In the genomic region with DNA sequence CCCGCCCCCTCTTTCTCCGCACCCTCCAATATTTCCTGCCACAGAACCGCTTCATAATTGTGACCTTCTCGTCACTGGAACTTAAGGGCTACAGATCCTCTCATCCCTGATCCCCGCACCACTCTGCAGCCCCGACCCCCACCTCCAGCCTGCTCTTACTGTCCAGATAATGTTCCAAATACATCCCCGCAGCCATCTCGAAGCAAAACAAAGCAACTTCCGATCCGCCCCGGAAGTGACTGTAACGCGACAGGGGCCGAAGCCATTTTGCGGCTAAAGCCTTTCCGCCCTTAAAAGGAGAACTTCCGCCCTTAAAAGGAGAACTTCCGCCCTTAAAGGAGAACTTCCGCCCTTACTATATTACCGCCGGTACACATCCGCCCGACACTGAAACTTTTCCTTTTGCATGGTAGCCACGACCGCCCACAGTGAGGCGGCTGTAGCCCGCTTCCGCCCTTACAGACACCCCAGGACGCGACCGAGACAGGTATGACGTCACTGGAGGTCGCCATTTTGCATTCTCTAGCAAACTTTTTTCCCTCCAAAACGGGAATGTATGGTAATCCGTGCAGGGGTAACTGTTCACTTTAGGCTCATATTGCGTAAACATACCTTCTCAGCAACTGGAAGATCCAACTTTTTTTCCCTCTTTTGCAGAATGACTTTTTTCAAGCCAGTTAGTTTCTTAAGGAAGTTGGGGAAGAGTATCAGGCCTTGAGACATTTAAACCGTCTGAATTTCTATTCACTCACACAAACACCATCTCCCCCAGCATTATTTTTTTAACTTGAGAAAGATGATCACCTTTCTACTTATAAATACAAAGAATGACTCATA, we compare ENCODE assay signal across 1 cellular context.
A peak's percentile ranks its signal among the peaks of the same experiment; 100 is the strongest.
TF ChIP-seq lines count a peak whose summit lies in the region.

ING4 (minus strand) TSS at position 214 of the 837 bp plus-strand sequence; CDS start at position 196, 18 bp downstream.

TF ChIP-seq in GM12878, 131 proteins besides CTCF, POLR2A, EP300 and RAD21 (continued from another document and continues in another):
- TF ChIP-seq, protein P1, sequence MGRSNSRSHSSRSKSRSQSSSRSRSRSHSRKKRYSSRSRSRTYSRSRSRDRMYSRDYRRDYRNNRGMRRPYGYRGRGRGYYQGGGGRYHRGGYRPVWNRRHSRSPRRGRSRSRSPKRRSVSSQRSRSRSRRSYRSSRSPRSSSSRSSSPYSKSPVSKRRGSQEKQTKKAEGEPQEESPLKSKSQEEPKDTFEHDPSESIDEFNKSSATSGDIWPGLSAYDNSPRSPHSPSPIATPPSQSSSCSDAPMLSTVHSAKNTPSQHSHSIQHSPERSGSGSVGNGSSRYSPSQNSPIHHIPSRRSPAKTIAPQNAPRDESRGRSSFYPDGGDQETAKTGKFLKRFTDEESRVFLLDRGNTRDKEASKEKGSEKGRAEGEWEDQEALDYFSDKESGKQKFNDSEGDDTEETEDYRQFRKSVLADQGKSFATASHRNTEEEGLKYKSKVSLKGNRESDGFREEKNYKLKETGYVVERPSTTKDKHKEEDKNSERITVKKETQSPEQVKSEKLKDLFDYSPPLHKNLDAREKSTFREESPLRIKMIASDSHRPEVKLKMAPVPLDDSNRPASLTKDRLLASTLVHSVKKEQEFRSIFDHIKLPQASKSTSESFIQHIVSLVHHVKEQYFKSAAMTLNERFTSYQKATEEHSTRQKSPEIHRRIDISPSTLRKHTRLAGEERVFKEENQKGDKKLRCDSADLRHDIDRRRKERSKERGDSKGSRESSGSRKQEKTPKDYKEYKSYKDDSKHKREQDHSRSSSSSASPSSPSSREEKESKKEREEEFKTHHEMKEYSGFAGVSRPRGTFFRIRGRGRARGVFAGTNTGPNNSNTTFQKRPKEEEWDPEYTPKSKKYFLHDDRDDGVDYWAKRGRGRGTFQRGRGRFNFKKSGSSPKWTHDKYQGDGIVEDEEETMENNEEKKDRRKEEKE (IDR thresholded peaks at IDR 0.05): no peak
- TF ChIP-seq TARDBP (IDR thresholded peaks at IDR 0.05; ENCODE audit: borderline replicate concordance) (peak; percentile 94), RUNX3 (IDR thresholded peaks at IDR 0.05; ENCODE audit: low read length) (peak; percentile 92), CREM (IDR thresholded peaks at IDR 0.05; ENCODE audit: low read depth) (peak; percentile 100), TCF12 (IDR thresholded peaks at IDR 0.05; ENCODE audit: low read depth, low read length) (no peak), NR2F1 (conservative IDR thresholded peaks at IDR 0.05) (0 out of 2 replicates have a peak, but pooled peaks have one; percentile 28), RAD51 (IDR thresholded peaks at IDR 0.05) (peak; percentile 46), MTA2 (IDR thresholded peaks at IDR 0.05; ENCODE audit: low read depth) (peak; percentile 58; the same call in 1 of the 2 replicates), CBX5 (IDR thresholded peaks at IDR 0.05; ENCODE audit: low read depth) (peak; percentile 88; the same call in 1 of the 2 replicates), IRF4 (IDR thresholded peaks at IDR 0.05; ENCODE audit: low read depth, low read length) (peak; percentile 58; the same call in 1 of the 2 replicates), CREB1 (IDR thresholded peaks at IDR 0.05; ENCODE audit: low read depth) (peak; percentile 100), PAX8 (IDR thresholded peaks at IDR 0.05) (no peak), CHD2 (IDR thresholded peaks at IDR 0.05; ENCODE audit: borderline replicate concordance, low read depth, low read length) (peak; percentile 78; the same call in 1 of the 2 replicates), USF1 (IDR thresholded peaks at IDR 0.05; ENCODE audit: borderline replicate concordance, extremely low read length, insufficient read depth, low read depth, low read length) (no peak), DPF2 (IDR thresholded peaks at IDR 0.05) (no peak), SP1 (IDR thresholded peaks at IDR 0.05; ENCODE audit: low read depth, low read length) (peak; percentile 70), PML (IDR thresholded peaks at IDR 0.05; ENCODE audit: low read length) (0 out of 2 replicates have a peak, but pooled peaks have one; percentile 75), BHLHE40 (IDR thresholded peaks at IDR 0.05; ENCODE audit: borderline replicate concordance in 1 of 2, low read depth in 2 of 2, low read length in 1 of 2) (peak in 1 of 2 experiments; percentile 36; a peak in 1 of 4 replicates), BCL3 (IDR thresholded peaks at IDR 0.05; ENCODE audit: borderline replicate concordance, insufficient read depth, low read depth, low read length, poor library complexity, severe bottlenecking) (no peak), POU2F2 (IDR thresholded peaks at IDR 0.05; ENCODE audit: borderline replicate concordance, low read depth, low read length) (peak; percentile 29; the same call in 2 of the 3 replicates), ZZZ3 (IDR thresholded peaks at IDR 0.05; ENCODE audit: control insufficient read depth, insufficient read length, low read depth) (no peak), CEBPB (IDR thresholded peaks at IDR 0.05; ENCODE audit: borderline replicate concordance in 1 of 2, low read depth in 2 of 2, low read length in 2 of 2) (no peak), SMC3 (IDR thresholded peaks at IDR 0.05; ENCODE audit: borderline replicate concordance, low read length) (no peak), SIX5 (IDR thresholded peaks at IDR 0.05; ENCODE audit: low read depth, low read length, severe bottlenecking) (peak; percentile 91), ASH2L (IDR thresholded peaks at IDR 0.05; ENCODE audit: borderline replicate concordance, low read depth) (no peak), YY1 (IDR thresholded peaks at IDR 0.05; ENCODE audit: low read depth, low read length) (peak; percentile 98), MEF2B (IDR thresholded peaks at IDR 0.05; ENCODE audit: partially characterized antibody, poor library complexity, severe bottlenecking) (no peak), FOXM1 (IDR thresholded peaks at IDR 0.05; ENCODE audit: low read depth, low read length) (no peak), EGR1 (IDR thresholded peaks at IDR 0.05; ENCODE audit: borderline replicate concordance in 1 of 2, low read depth in 2 of 2, low read length in 2 of 2) (peak; percentile 24 to 71), JUNB (IDR thresholded peaks at IDR 0.05) (no peak), KAT2A (conservative IDR thresholded peaks at IDR 0.05; ENCODE audit: control insufficient read depth, low read depth, low read length) (no peak), EZH2 (IDR thresholded peaks at IDR 0.05; ENCODE audit: borderline replicate concordance, control insufficient read depth, low read depth, low read length) (no peak), MXI1 (IDR thresholded peaks at IDR 0.05; ENCODE audit: low read depth, low read length) (no peak; the same call in 1 of the 2 replicates), GABPA (IDR thresholded peaks at IDR 0.05; ENCODE audit: low read depth) (peak; percentile 100), KDM1A (IDR thresholded peaks at IDR 0.05; ENCODE audit: borderline replicate concordance) (no peak), IKZF1 (conservative IDR thresholded peaks at IDR 0.05) (peak; percentile 99), TCF3 (IDR thresholded peaks at IDR 0.05; ENCODE audit: borderline replicate concordance, insufficient read depth, low read depth, low read length) (no peak), ZBED1 (IDR thresholded peaks at IDR 0.05; ENCODE audit: borderline replicate concordance) (no peak; the same call in 1 of the 2 replicates), HDAC6 (IDR thresholded peaks at IDR 0.05; ENCODE audit: unreplicated experiment) (no peak)
- TF ChIP-seq, protein P2, sequence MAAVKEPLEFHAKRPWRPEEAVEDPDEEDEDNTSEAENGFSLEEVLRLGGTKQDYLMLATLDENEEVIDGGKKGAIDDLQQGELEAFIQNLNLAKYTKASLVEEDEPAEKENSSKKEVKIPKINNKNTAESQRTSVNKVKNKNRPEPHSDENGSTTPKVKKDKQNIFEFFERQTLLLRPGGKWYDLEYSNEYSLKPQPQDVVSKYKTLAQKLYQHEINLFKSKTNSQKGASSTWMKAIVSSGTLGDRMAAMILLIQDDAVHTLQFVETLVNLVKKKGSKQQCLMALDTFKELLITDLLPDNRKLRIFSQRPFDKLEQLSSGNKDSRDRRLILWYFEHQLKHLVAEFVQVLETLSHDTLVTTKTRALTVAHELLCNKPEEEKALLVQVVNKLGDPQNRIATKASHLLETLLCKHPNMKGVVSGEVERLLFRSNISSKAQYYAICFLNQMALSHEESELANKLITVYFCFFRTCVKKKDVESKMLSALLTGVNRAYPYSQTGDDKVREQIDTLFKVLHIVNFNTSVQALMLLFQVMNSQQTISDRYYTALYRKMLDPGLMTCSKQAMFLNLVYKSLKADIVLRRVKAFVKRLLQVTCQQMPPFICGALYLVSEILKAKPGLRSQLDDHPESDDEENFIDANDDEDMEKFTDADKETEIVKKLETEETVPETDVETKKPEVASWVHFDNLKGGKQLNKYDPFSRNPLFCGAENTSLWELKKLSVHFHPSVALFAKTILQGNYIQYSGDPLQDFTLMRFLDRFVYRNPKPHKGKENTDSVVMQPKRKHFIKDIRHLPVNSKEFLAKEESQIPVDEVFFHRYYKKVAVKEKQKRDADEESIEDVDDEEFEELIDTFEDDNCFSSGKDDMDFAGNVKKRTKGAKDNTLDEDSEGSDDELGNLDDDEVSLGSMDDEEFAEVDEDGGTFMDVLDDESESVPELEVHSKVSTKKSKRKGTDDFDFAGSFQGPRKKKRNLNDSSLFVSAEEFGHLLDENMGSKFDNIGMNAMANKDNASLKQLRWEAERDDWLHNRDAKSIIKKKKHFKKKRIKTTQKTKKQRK (IDR thresholded peaks at IDR 0.05; ENCODE audit: low read depth, low read length): no peak
- TF ChIP-seq, protein P3, sequence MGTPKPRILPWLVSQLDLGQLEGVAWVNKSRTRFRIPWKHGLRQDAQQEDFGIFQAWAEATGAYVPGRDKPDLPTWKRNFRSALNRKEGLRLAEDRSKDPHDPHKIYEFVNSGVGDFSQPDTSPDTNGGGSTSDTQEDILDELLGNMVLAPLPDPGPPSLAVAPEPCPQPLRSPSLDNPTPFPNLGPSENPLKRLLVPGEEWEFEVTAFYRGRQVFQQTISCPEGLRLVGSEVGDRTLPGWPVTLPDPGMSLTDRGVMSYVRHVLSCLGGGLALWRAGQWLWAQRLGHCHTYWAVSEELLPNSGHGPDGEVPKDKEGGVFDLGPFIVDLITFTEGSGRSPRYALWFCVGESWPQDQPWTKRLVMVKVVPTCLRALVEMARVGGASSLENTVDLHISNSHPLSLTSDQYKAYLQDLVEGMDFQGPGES (IDR thresholded peaks at IDR 0.05): no peak
- TF ChIP-seq, protein P4, sequence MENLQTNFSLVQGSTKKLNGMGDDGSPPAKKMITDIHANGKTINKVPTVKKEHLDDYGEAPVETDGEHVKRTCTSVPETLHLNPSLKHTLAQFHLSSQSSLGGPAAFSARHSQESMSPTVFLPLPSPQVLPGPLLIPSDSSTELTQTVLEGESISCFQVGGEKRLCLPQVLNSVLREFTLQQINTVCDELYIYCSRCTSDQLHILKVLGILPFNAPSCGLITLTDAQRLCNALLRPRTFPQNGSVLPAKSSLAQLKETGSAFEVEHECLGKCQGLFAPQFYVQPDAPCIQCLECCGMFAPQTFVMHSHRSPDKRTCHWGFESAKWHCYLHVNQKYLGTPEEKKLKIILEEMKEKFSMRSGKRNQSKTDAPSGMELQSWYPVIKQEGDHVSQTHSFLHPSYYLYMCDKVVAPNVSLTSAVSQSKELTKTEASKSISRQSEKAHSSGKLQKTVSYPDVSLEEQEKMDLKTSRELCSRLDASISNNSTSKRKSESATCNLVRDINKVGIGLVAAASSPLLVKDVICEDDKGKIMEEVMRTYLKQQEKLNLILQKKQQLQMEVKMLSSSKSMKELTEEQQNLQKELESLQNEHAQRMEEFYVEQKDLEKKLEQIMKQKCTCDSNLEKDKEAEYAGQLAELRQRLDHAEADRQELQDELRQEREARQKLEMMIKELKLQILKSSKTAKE (IDR thresholded peaks at IDR 0.05; ENCODE audit: low read depth, poor library complexity, severe bottlenecking): peak; percentile 84
- TF ChIP-seq, protein P5, sequence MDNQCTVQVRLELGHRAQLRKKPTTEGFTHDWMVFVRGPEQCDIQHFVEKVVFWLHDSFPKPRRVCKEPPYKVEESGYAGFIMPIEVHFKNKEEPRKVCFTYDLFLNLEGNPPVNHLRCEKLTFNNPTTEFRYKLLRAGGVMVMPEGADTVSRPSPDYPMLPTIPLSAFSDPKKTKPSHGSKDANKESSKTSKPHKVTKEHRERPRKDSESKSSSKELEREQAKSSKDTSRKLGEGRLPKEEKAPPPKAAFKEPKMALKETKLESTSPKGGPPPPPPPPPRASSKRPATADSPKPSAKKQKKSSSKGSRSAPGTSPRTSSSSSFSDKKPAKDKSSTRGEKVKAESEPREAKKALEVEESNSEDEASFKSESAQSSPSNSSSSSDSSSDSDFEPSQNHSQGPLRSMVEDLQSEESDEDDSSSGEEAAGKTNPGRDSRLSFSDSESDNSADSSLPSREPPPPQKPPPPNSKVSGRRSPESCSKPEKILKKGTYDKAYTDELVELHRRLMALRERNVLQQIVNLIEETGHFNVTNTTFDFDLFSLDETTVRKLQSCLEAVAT (IDR thresholded peaks at IDR 0.05): peak; percentile 94
- TF ChIP-seq, protein P6, sequence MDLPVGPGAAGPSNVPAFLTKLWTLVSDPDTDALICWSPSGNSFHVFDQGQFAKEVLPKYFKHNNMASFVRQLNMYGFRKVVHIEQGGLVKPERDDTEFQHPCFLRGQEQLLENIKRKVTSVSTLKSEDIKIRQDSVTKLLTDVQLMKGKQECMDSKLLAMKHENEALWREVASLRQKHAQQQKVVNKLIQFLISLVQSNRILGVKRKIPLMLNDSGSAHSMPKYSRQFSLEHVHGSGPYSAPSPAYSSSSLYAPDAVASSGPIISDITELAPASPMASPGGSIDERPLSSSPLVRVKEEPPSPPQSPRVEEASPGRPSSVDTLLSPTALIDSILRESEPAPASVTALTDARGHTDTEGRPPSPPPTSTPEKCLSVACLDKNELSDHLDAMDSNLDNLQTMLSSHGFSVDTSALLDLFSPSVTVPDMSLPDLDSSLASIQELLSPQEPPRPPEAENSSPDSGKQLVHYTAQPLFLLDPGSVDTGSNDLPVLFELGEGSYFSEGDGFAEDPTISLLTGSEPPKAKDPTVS (IDR thresholded peaks at IDR 0.05; ENCODE audit: low read depth, low read length): 0 out of 2 replicates have a peak, but pooled peaks have one; percentile 37
